ENCODE assay signal across 13 cellular contexts in genomic region chr1:45769261-45769932, GRCh38. TPM values are rescaled to one million over a fixed set of nuclear protein-coding genes. Genes with fewer than 3 reads are reported as not detected.
DNase-seq lines count a peak whose midpoint lies in the region; ATAC-seq, FAIRE-seq and TF ChIP-seq lines count a peak whose summit lies in the region.
"Had no signal": no experiment of that assay in that cellular context is flagged by ENCODE, and none has a peak within 500 bp of the region (broad histone marks: within the 10 kb centered on the region; RNA-seq: fewer than 3 reads in every experiment).

No MANE protein-coding gene starts in this region.

- H3K9me2 ChIP-seq in SU-DHL-6 (replicated peaks; ENCODE audit: insufficient read depth, low read length) = no peaks in the 10 kb centered on the region

- BruUV-seq in HepG2 (replicated peaks; lab: Mats Ljungman, UMichigan) = no TSS peak

- H3K27ac ChIP-seq in HepG2 (ENCODE audit: extremely low read length, insufficient read depth, low read length) = no peak overlapping the region
- H3K27ac ChIP-seq in right lobe of liver = no peak overlapping the region
- no peak overlapping the region for H3K27ac ChIP-seq in SU-DHL-6 (ENCODE audit: low read depth, low read length)
- H3K27ac ChIP-seq: C4-2B, uterus had no signal

- H3K9ac ChIP-seq in HepG2 (ENCODE audit: insufficient read depth, low read depth, low read length) = no peak overlapping the region
- H3K9ac ChIP-seq in SU-DHL-6 (ENCODE audit: low read length) = no peak overlapping the region

- H3K4me1 ChIP-seq in HepG2 (ENCODE audit: insufficient read depth, low read length) (peaks cover 15% of the 10 kb centered on the region), right lobe of liver (no peaks in the 10 kb centered on the region)
- H3K4me1 ChIP-seq: uterus had no signal

- WGBS in HepG2 (ENCODE audit: low lambda C conversion rate) = 55% methylated on average over 2 of the region's 4 CpGs
- WGBS in right lobe of liver (ENCODE audit: insufficient coverage, low coverage, low lambda C conversion rate, missing lambda C conversion rate) = 73% methylated on average over 4 of the region's 4 CpGs

- peak overlapping the region; percentile 31 for H3K4me2 ChIP-seq in HepG2 (ENCODE audit: low read depth, low read length)
- no peak overlapping the region for H3K4me2 ChIP-seq in SU-DHL-6 (ENCODE audit: low read depth, low read length, poor library complexity, severe bottlenecking)

- H3K36me3 Mint-ChIP-seq in activated naive CD4-positive, alpha-beta T cell treated with anti-CD3 and anti-CD28 coated beads, Interleukin-2, amount 50 U/mL, for 72 hours = no peaks in the 10 kb centered on the region

- H3K27me3 ChIP-seq in HepG2 (ENCODE audit: control insufficient read depth in 1 of 2, insufficient read depth in 2 of 2, low read length in 2 of 2) (no peaks in the 10 kb centered on the region), right lobe of liver (no peaks in the 10 kb centered on the region), SU-DHL-6 (ENCODE audit: low read length) (no peaks in the 10 kb centered on the region)
- H3K27me3 ChIP-seq: uterus had no signal

- H3K79me2 ChIP-seq in HepG2 (ENCODE audit: insufficient read depth, low read length) (no peaks in the 10 kb centered on the region), SU-DHL-6 (ENCODE audit: insufficient read depth, low read length) (no peaks in the 10 kb centered on the region)

- no peaks in the 10 kb centered on the region for H3K9me3 Mint-ChIP-seq in activated naive CD4-positive, alpha-beta T cell treated with anti-CD3 and anti-CD28 coated beads, Interleukin-2, amount 50 U/mL, for 72 hours
- H3K9me3 Mint-ChIP-seq: activated B cell treated with CpG ODN at 0.5 μM for 24 hours; effector memory CD8-positive, alpha-beta T cell had no signal

- H3K9me3 ChIP-seq in HepG2 (ENCODE audit: low read length) = no peaks in the 10 kb centered on the region
- H3K9me3 ChIP-seq in right lobe of liver = no peaks in the 10 kb centered on the region
- H3K9me3 ChIP-seq in SU-DHL-6 (ENCODE audit: insufficient read depth, low read length) = no peaks in the 10 kb centered on the region
- H3K9me3 ChIP-seq: uterus had no signal

- no peak overlapping the region for H3K27ac Mint-ChIP-seq in activated naive CD4-positive, alpha-beta T cell treated with anti-CD3 and anti-CD28 coated beads, Interleukin-2, amount 50 U/mL, for 72 hours
- H3K27ac Mint-ChIP-seq: activated B cell treated with CpG ODN at 0.5 μM for 24 hours; effector memory CD8-positive, alpha-beta T cell had no signal

- DNase-seq in HepG2 (ENCODE audit: low spot score) (no peak), right lobe of liver (no peak), foreskin fibroblast (peak; percentile 28 to 82), 8988T (no peak), NCI-H1694 (lab: John Stamatoyannopoulos, UW) (no peak)
- no peak for DNase-seq in activated CD8-positive, alpha-beta memory T cell treated with anti-CD3 and anti-CD28 coated beads, Interleukin-2, amount 50 U/mL, for 4 hours
- no peak for DNase-seq in activated naive CD4-positive, alpha-beta T cell treated with anti-CD3 and anti-CD28 coated beads, Interleukin-2, amount 50 U/mL, for 72 hours (ENCODE audit: low spot score in 2 of 2)
- DNase-seq: activated B cell treated with CpG ODN at 0.5 μM for 24 hours; activated effector memory CD4-positive, alpha-beta T cell treated with Interleukin-2 at 50 U/mL for 16 hours; effector memory CD8-positive, alpha-beta T cell; uterus had no signal

- FAIRE-seq in HepG2 (lab: Jason Lieb, UNC) = no peak

- ATAC-seq in HepG2 = peak; percentile 53
- no peak for ATAC-seq in right lobe of liver
- ATAC-seq in activated naive CD4-positive, alpha-beta T cell treated with anti-CD3 and anti-CD28 coated beads, Interleukin-2, amount 50 U/mL, for 72 hours = no peak
- ATAC-seq: effector memory CD8-positive, alpha-beta T cell had no signal

- in situ Hi-C loops in HepG2 (cut with HindIII; ENCODE audit: extremely low pct_ligation_motif_present, low pct_unique_long_range_greater_than_20kb) = no loop called here

- no peak for TF ChIP-seq POLR2A in HepG2 (IDR thresholded peaks at IDR 0.05; ENCODE audit: insufficient read depth in 1 of 2, low read depth in 2 of 2, low read length in 2 of 2)
- no peak for TF ChIP-seq POLR2A in right lobe of liver (IDR thresholded peaks at IDR 0.05)

- intact Hi-C loops in HepG2 (cut with micrococcal nuclease; ENCODE audit: unreplicated experiment) = no loop called here
- intact Hi-C loops in right lobe of liver (cut with DNase I) = no loop called here

- POLR2A ChIA-PET in HepG2 (lab: Yijun Ruan, JAX) = no interaction called here

- H2AFZ ChIP-seq in HepG2 (ENCODE audit: low read length) (no peak overlapping the region), SU-DHL-6 (ENCODE audit: low read depth, low read length, severe bottlenecking) (peak overlapping the region; percentile 50)

- TF ChIP-seq EP300 in HepG2 (IDR thresholded peaks at IDR 0.05; ENCODE audit: low read depth in 2 of 2, low read length in 2 of 2) (no peak), HepG2 (CRISPR knock-in tag; IDR thresholded peaks at IDR 0.05; ENCODE audit: borderline replicate concordance) (no peak)

- no peak overlapping the region for H3K4me3 ChIP-seq in HepG2 (replicated peaks in 1 of 3; ENCODE audit: insufficient read depth in 1 of 3, low read depth in 2 of 3, low read length in 3 of 3)
- no peak overlapping the region for H3K4me3 ChIP-seq in right lobe of liver
- H3K4me3 ChIP-seq in SU-DHL-6 (ENCODE audit: insufficient read depth, low read length, poor library complexity, severe bottlenecking) = no peak overlapping the region
- H3K4me3 ChIP-seq in foreskin fibroblast (ENCODE audit: low read depth in 1 of 2, low read length in 2 of 2) = no peak overlapping the region
- H3K4me3 ChIP-seq: uterus had no signal

- H3K36me3 ChIP-seq in HepG2 (replicated peaks in 1 of 2; ENCODE audit: control insufficient read depth in 1 of 2, insufficient read depth in 2 of 2, low read length in 2 of 2) (no peaks in the 10 kb centered on the region), right lobe of liver (no peaks in the 10 kb centered on the region), SU-DHL-6 (ENCODE audit: low read length) (no peaks in the 10 kb centered on the region)
- H3K36me3 ChIP-seq: uterus had no signal

- H4K20me1 ChIP-seq in HepG2 (ENCODE audit: insufficient read depth, low read length) = no peaks in the 10 kb centered on the region
- H4K20me1 ChIP-seq in SU-DHL-6 (ENCODE audit: low read depth, low read length) = no peaks in the 10 kb centered on the region

- H3F3A ChIP-seq in SU-DHL-6 (ENCODE audit: insufficient read depth) = no peaks in the 10 kb centered on the region

- no peak for TF ChIP-seq RAD21 in HepG2 (CRISPR knock-in tag; IDR thresholded peaks at IDR 0.05)

- CTCF ChIA-PET in HepG2 (lab: Yijun Ruan, JAX; ENCODE audit: low intra/inter-chr PET ratio, low total read pairs) = no interaction called here

- TF ChIP-seq CTCF in HepG2 (CRISPR knock-in tag; IDR thresholded peaks at IDR 0.05) (no peak), right lobe of liver (IDR thresholded peaks at IDR 0.05) (no peak), SU-DHL-6 (IDR thresholded peaks at IDR 0.05; ENCODE audit: insufficient read depth, low read length, poor library complexity, severe bottlenecking) (no peak), foreskin fibroblast (IDR thresholded peaks at IDR 0.05; ENCODE audit: low read depth, low read length) (no peak)

RNA-seq across cellular contexts. Expression of gene IPP, which starts 18.9 kb away (rescaled TPM):
- total RNA-seq in HepG2 (2016; rRNA removed; fragmentation: Illumina TruSeq; extraction: Trizol) = 9.7 and 14.1 TPM in 2 replicates
- 1.4 and 1.9 TPM in 2 replicates for total RNA-seq in HepG2 (2016; cell fraction: cytosol; rRNA removed; fragmentation: Illumina TruSeq; extraction: Trizol; ENCODE audit: low read depth)
- total RNA-seq in HepG2 (2016; cell fraction: insoluble cytoplasmic fraction; rRNA removed; fragmentation: Illumina TruSeq; extraction: Trizol) = 9.3 and 17.3 TPM in 2 replicates
- 4.3 and 4.5 TPM in 2 replicates for total RNA-seq in HepG2 (2016; cell fraction: membrane; rRNA removed; fragmentation: Illumina TruSeq; extraction: Trizol)
- total RNA-seq in HepG2 (2016; cell fraction: nucleus; rRNA removed; fragmentation: Illumina TruSeq; extraction: Trizol) = 6.7 and 6.8 TPM in 2 replicates
- polyA plus RNA-seq in HepG2 (2011; rRNA removed) = 3.0 and 3.1 TPM in 2 replicates
- 1.2 and 2.3 TPM in 2 replicates for polyA plus RNA-seq in HepG2 (2011; cell fraction: cytosol; rRNA removed)
- 0.90 and 1.3 TPM in 2 replicates for polyA plus RNA-seq in HepG2 (2011; cell fraction: nucleus; rRNA removed)
- polyA plus RNA-seq in HepG2 (2012) = 4.1 and 6.3 TPM in 2 replicates
- 0.96 and 1.1 TPM in 2 replicates for polyA plus RNA-seq in HepG2 (2016; cell fraction: cytosol; fragmentation: Illumina TruSeq; extraction: Trizol; ENCODE audit: low read depth)
- 9.0 and 10.4 TPM in 2 replicates for polyA plus RNA-seq in HepG2 (2016; cell fraction: insoluble cytoplasmic fraction; fragmentation: Illumina TruSeq; extraction: Trizol; ENCODE audit: low read depth)
- polyA plus RNA-seq in HepG2 (2016; cell fraction: membrane; fragmentation: Illumina TruSeq; extraction: Trizol; ENCODE audit: low read depth) = 2.3 and 3.1 TPM in 2 replicates
- polyA plus RNA-seq in HepG2 (2016; cell fraction: nucleus; fragmentation: Illumina TruSeq; extraction: Trizol; ENCODE audit: insufficient read depth, low read depth) = 5.5 and 7.0 TPM in 2 replicates
- 2.5 and 3.2 TPM in 2 replicates for polyA minus RNA-seq in HepG2 (2011; rRNA and poly(A)+ RNA removed; ENCODE audit: low replicate concordance)
- 3.1 and 3.4 TPM in 2 replicates for polyA minus RNA-seq in HepG2 (2011; cell fraction: cytosol; rRNA and poly(A)+ RNA removed)
- 4.5 and 5.3 TPM in 2 replicates for polyA minus RNA-seq in HepG2 (2011; cell fraction: nucleus; rRNA and poly(A)+ RNA removed)
- total RNA-seq in right lobe of liver = 10 to 100 TPM in 2 of 6 experiments, 1 to 10 TPM in 4; 5.5 to 12.9 (median 8.3) TPM
- total RNA-seq in activated naive CD4-positive, alpha-beta T cell treated with anti-CD3 and anti-CD28 coated beads, Interleukin-2, amount 50 U/mL, for 72 hours = 10 to 100 TPM; 13.8 to 16.3 TPM

RNA-seq across cellular contexts. Expression of gene MAST2, which starts 34.0 kb away (rescaled TPM):
- 14.3 and 15.3 TPM in 2 replicates for total RNA-seq in HepG2 (2016; rRNA removed; fragmentation: Illumina TruSeq; extraction: Trizol)
- total RNA-seq in HepG2 (2016; cell fraction: cytosol; rRNA removed; fragmentation: Illumina TruSeq; extraction: Trizol; ENCODE audit: low read depth) = 9.9 and 10.4 TPM in 2 replicates
- 12.9 and 13.7 TPM in 2 replicates for total RNA-seq in HepG2 (2016; cell fraction: insoluble cytoplasmic fraction; rRNA removed; fragmentation: Illumina TruSeq; extraction: Trizol)
- total RNA-seq in HepG2 (2016; cell fraction: membrane; rRNA removed; fragmentation: Illumina TruSeq; extraction: Trizol) = 12.0 and 14.5 TPM in 2 replicates
- total RNA-seq in HepG2 (2016; cell fraction: nucleus; rRNA removed; fragmentation: Illumina TruSeq; extraction: Trizol) = 26.9 and 30.8 TPM in 2 replicates
- polyA plus RNA-seq in HepG2 (2011; rRNA removed) = 23.0 and 26.3 TPM in 2 replicates
- polyA plus RNA-seq in HepG2 (2011; cell fraction: cytosol; rRNA removed) = 15.9 and 16.5 TPM in 2 replicates
- polyA plus RNA-seq in HepG2 (2011; cell fraction: nucleus; rRNA removed) = 89.7 and 90.3 TPM in 2 replicates
- 18.5 and 25.7 TPM in 2 replicates for polyA plus RNA-seq in HepG2 (2012)
- 2.2 and 2.3 TPM in 2 replicates for polyA plus RNA-seq in HepG2 (2016; cell fraction: cytosol; fragmentation: Illumina TruSeq; extraction: Trizol; ENCODE audit: low read depth)
- polyA plus RNA-seq in HepG2 (2016; cell fraction: insoluble cytoplasmic fraction; fragmentation: Illumina TruSeq; extraction: Trizol; ENCODE audit: low read depth) = 16.9 and 21.5 TPM in 2 replicates
- 7.6 and 9.3 TPM in 2 replicates for polyA plus RNA-seq in HepG2 (2016; cell fraction: membrane; fragmentation: Illumina TruSeq; extraction: Trizol; ENCODE audit: low read depth)
- polyA plus RNA-seq in HepG2 (2016; cell fraction: nucleus; fragmentation: Illumina TruSeq; extraction: Trizol; ENCODE audit: insufficient read depth, low read depth) = 56.2 and 67.8 TPM in 2 replicates
- 58.6 and 58.9 TPM in 2 replicates for polyA minus RNA-seq in HepG2 (2011; rRNA and poly(A)+ RNA removed; ENCODE audit: low replicate concordance)
- polyA minus RNA-seq in HepG2 (2011; cell fraction: cytosol; rRNA and poly(A)+ RNA removed) = 22.0 and 27.0 TPM in 2 replicates
- 78.5 and 80.8 TPM in 2 replicates for polyA minus RNA-seq in HepG2 (2011; cell fraction: nucleus; rRNA and poly(A)+ RNA removed)
- total RNA-seq in right lobe of liver = 10 to 100 TPM in 5 of 6 experiments, 1 to 10 TPM in 1; 9.9 to 14.9 (median 12.3) TPM
- total RNA-seq in activated naive CD4-positive, alpha-beta T cell treated with anti-CD3 and anti-CD28 coated beads, Interleukin-2, amount 50 U/mL, for 72 hours = 10 to 100 TPM; 22.3 to 39.6 TPM

Comparison
In these comparisons a context has a peak if more than half of its experiments do, and no peak if none do; other contexts are left out.
1. DNase-seq: peak in foreskin fibroblast (2 of 2); none in HepG2 (single experiment), right lobe of liver (0 of 3), activated CD8-positive, alpha-beta memory T cell treated with anti-CD3 and anti-CD28 coated beads, Interleukin-2, amount 50 U/mL, for 4 hours (single experiment), 8988T (single experiment), activated naive CD4-positive, alpha-beta T cell treated with anti-CD3 and anti-CD28 coated beads, Interleukin-2, amount 50 U/mL, for 72 hours (0 of 2) and NCI-H1694 (single experiment).